In genomic region chr18:13435596-13436333, GRCh38 we compare ENCODE assay signal across 9 cellular contexts.
A peak's percentile ranks its signal among the peaks of the same experiment; 100 is the strongest.
DNase-seq lines count a peak whose midpoint lies in the region; ATAC-seq and TF ChIP-seq lines count a peak whose summit lies in the region.
"Had no signal": no experiment of that assay in that cellular context is flagged by ENCODE, and none has a peak within 500 bp of the region (broad histone marks: within the 10 kb centered on the region; RNA-seq: fewer than 3 reads in every experiment).

No MANE protein-coding gene starts in this region.

- DNase-seq in EL (peak; percentile 79), RPMI7951 (ENCODE audit: low read depth) (peak; percentile 71), dedifferentiated amniotic fluid mesenchymal stem cell (ENCODE audit: extremely low spot score) (peak; percentile 64), sciatic nerve (ENCODE audit: low spot score) (no peak), testis (no peak), activated gamma-delta T cell (lab: John Stamatoyannopoulos, UW) (no peak), occipital lobe (lab: John Stamatoyannopoulos, UW) (no peak)
- DNase-seq: GOT3 had no signal

- H3K9me3 ChIP-seq in testis: no peaks in the 10 kb centered on the region

- no peak overlapping the region for H3K4me3 ChIP-seq in testis

- intact Hi-C loops in sciatic nerve (cut with DNase I) (loop anchor here (2.0 kb wide), 1 partner anchor 79 kb away; no protein-coding TSS in a partner anchor), testis (cut with DNase I; ENCODE audit: low total_unique reads) (no loop called here)

- TF ChIP-seq POLR2A in testis (IDR thresholded peaks at IDR 0.05): no peak

- H3K27me3 ChIP-seq in testis: no peaks in the 10 kb centered on the region

- no peaks in the 10 kb centered on the region for H3K36me3 ChIP-seq in testis (ENCODE audit: low read depth, missing control alignments)

- no peaks in the 10 kb centered on the region for H3K4me1 ChIP-seq in testis

- TF ChIP-seq CTCF in testis (IDR thresholded peaks at IDR 0.05): no peak

- 91 to 93% methylated on average over 7 of the region's 7 CpGs for WGBS in testis, 2 donors

- ATAC-seq in sciatic nerve (peak; percentile 66), GM21528 (IDR thresholded peaks at IDR 0.05; ENCODE audit: low FRiP score, unreplicated experiment) (no peak)

- H3K27ac ChIP-seq in testis: no peak overlapping the region

Comparison
In these comparisons a context has a peak if more than half of its experiments do, and no peak if none do; other contexts are left out.
1. DNase-seq: peak in EL (single experiment), RPMI7951 (single experiment) and dedifferentiated amniotic fluid mesenchymal stem cell (single experiment); none in sciatic nerve (single experiment), testis (single experiment), activated gamma-delta T cell (single experiment) and occipital lobe (single experiment).